11 cellular contexts compared by ENCODE assay signal in the genomic region with DNA sequence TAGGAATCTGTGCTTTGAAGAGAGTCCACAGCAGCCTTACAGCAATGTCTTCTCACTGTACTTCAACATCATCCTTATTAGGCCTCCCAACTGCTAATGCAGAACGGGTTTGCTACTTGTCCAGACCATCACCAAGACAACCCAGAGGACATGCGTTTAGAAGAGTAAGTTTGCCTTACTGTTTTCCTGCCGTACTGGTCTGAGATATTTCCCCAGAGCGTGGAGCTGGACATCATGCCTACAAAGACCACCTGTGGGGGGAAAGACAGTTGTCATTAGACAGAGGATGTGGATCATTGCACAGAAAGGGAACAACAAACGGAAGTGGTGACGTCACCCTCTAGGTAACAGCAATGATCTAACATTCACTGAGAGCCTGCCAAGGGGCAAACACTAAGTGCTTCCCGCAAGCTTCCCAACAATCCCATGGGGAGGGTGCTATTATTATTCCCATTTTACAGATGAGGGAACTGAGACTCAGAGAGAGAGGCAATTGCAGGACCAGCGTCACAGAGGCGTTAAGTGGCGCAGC.
"Had no signal": no experiment of that assay in that cellular context is flagged by ENCODE, and none has a peak within 500 bp of the region (broad histone marks: within the 10 kb centered on the region; RNA-seq: fewer than 3 reads in every experiment).

No MANE protein-coding gene starts in this region.

- H3K9me3 ChIP-seq: heart left ventricle, mucosa of descending colon, right atrium auricular region, tibial artery had no signal

- H3K4me3 ChIP-seq: cardiac muscle cell, heart left ventricle, mucosa of descending colon, right atrium auricular region, tibial artery had no signal

- H3K27ac ChIP-seq: cardiac muscle cell, heart left ventricle, right atrium auricular region, tibial artery had no signal

- DNase-seq: activated CD4-positive, alpha-beta T cell treated with anti-CD3 and anti-CD28 coated beads for 48 hours; activated naive CD4-positive, alpha-beta T cell treated with anti-CD3 and anti-CD28 coated beads for 36 hours; effector CD4-positive, alpha-beta T cell; heart left ventricle; mucosa of descending colon; naive thymus-derived CD8-positive, alpha-beta T cell; nucleus accumbens; small intestine; tibial artery had no signal

- H3K36me3 ChIP-seq: cardiac muscle cell, heart left ventricle, right atrium auricular region, tibial artery had no signal

- H3K4me1 ChIP-seq: heart left ventricle, right atrium auricular region, tibial artery had no signal
